14 cellular contexts compared by ENCODE assay signal in the genomic region with DNA sequence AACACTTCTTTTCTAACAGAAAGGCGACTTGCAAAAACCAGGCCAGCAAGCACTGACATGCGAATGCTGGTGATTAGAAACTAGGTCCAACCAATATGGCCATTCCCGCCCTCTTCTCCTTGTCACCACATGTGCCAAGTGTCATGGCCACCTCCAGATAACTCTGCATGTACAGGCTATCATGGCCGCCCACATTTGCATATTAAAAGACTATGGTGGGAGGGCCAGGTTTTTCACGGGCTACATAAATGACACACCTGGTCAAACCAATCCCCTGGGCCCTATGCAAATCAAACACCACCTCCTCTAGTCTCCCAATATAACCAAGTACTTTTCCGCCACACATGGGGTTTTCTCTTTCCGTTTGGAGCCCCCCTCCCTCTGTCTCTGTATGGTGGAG. TPM values are rescaled to one million over a fixed set of nuclear protein-coding genes. Genes with fewer than 3 reads are reported as not detected.
A peak's percentile ranks its signal among the peaks of the same experiment; 100 is the strongest.
DNase-seq lines count a peak whose midpoint lies in the region; ATAC-seq, FAIRE-seq and TF ChIP-seq lines count a peak whose summit lies in the region.
"Had no signal": no experiment of that assay in that cellular context is flagged by ENCODE, and none has a peak within 500 bp of the region (broad histone marks: within the 10 kb centered on the region; RNA-seq: fewer than 3 reads in every experiment).

No MANE protein-coding gene starts in this region.

- TF ChIP-seq CTCF in mammary epithelial cell (conservative IDR thresholded peaks at IDR 0.05 in 1 of 2, IDR thresholded peaks at IDR 0.05 in 1 of 2; ENCODE audit: extremely low read depth in 1 of 2, insufficient read depth in 1 of 2, low read depth in 1 of 2, low read length in 2 of 2): no peak

- H3K27me3 ChIP-seq in HUES6 (ENCODE audit: control insufficient read depth, insufficient read depth, low read length): no peaks in the 10 kb centered on the region
- no peaks in the 10 kb centered on the region for H3K27me3 ChIP-seq in mammary epithelial cell (ENCODE audit: insufficient read depth, low read length)
- H3K27me3 ChIP-seq: BE2C had no signal

- ATAC-seq in GM21723 (IDR thresholded peaks at IDR 0.05; ENCODE audit: unreplicated experiment): no peak

- H3K4me1 ChIP-seq in HUES6 (ENCODE audit: control insufficient read depth, insufficient read depth, low read length): peaks cover 7% of the 10 kb centered on the region; the same call in 1 of the 2 replicates
- H3K4me1 ChIP-seq in mammary epithelial cell (ENCODE audit: insufficient read depth, low read length): no peaks in the 10 kb centered on the region
- H3K4me1 ChIP-seq: BE2C had no signal

- CTCF ChIA-PET in mammary epithelial cell (lab: Charles Lee; ENCODE audit: low non-redundant PET): interaction anchor here (1.0 kb wide), 1 partner anchor 1769 kb away, joined by 4 read pairs; no protein-coding TSS in a partner anchor

- intact Hi-C loops in mammary epithelial cell (cut with micrococcal nuclease): loop anchor here (10.0 kb wide), 1 partner anchor 761 kb away; no protein-coding TSS in a partner anchor
- intact Hi-C loops in head of caudate nucleus (cut with DNase I): no loop called here

- no peak for TF ChIP-seq POLR2A in GM12891 (IDR thresholded peaks at IDR 0.05; ENCODE audit: low read depth, low read length)

- dilution Hi-C loops in mammary epithelial cell (cut with HindIII; ENCODE audit: low sequenced_read_pairs): no loop called here

- H3K9me3 ChIP-seq in HUES6 (ENCODE audit: control insufficient read depth, insufficient read depth, low read depth, low read length): no peaks in the 10 kb centered on the region; the same call in 1 of the 2 replicates
- no peaks in the 10 kb centered on the region for H3K9me3 ChIP-seq in iPS-18c (ENCODE audit: control insufficient read depth, insufficient read depth, low read length)
- H3K9me3 ChIP-seq in mammary epithelial cell (replicated peaks; ENCODE audit: insufficient read depth, low read length): no peaks in the 10 kb centered on the region
- H3K9me3 ChIP-seq: BE2C, SK-N-SH had no signal

- H3K27ac ChIP-seq in HUES6 (ENCODE audit: low read depth, low read length) (no peak overlapping the region; the same call in 1 of the 2 replicates), mammary epithelial cell (ENCODE audit: insufficient read depth, low read depth, low read length) (no peak overlapping the region)
- H3K27ac ChIP-seq: PC-9 had no signal

- FAIRE-seq in GM12891 (lab: Jason Lieb, UNC): peak; percentile 48

- no TSS peak for BruUV-seq in mammary epithelial cell (replicated peaks; lab: Mats Ljungman, UMichigan)

- WGBS in mammary epithelial cell (ENCODE audit: low coverage, missing lambda C conversion rate): 69% methylated on average over 7 of the region's 7 CpGs

- no peak for DNase-seq in GM12891 (ENCODE audit: insufficient read length, low spot score)
- DNase-seq in SK-MEL-5 (ENCODE audit: low read depth, low spot score): peak; percentile 10
- DNase-seq in mammary epithelial cell: no peak
- DNase-seq in ecto neural progenitor cell (ENCODE audit: low spot score): no peak
- DNase-seq in head of caudate nucleus: no peak
- DNase-seq: BE2C; CD4-positive, alpha-beta memory T cell; PC-9; SK-N-SH; T-helper 1 cell had no signal

- H3K79me2 ChIP-seq in mammary epithelial cell (ENCODE audit: insufficient read depth, low read length): no peaks in the 10 kb centered on the region

- H3K36me3 ChIP-seq in HUES6 (ENCODE audit: control insufficient read depth, insufficient read depth, low read length) (no peaks in the 10 kb centered on the region), mammary epithelial cell (ENCODE audit: insufficient read depth, low read length) (no peaks in the 10 kb centered on the region)
- H3K36me3 ChIP-seq: BE2C had no signal

- no peak overlapping the region for H3K4me2 ChIP-seq in mammary epithelial cell (ENCODE audit: insufficient read depth, low read depth, low read length)
- H3K4me2 ChIP-seq: PC-9, SK-N-SH had no signal

- no peak overlapping the region for H2AFZ ChIP-seq in mammary epithelial cell (ENCODE audit: low read depth, low read length)
- H2AFZ ChIP-seq: PC-9 had no signal

- H4K20me1 ChIP-seq in mammary epithelial cell (ENCODE audit: insufficient read depth, low read length): no peaks in the 10 kb centered on the region

- H3K4me3 ChIP-seq in HUES6 (ENCODE audit: low read depth, low read length): peak overlapping the region; percentile 48; the same call in 1 of the 2 replicates
- H3K4me3 ChIP-seq in iPS-18c (ENCODE audit: insufficient read depth, low read depth, low read length): 0 out of 2 replicates have a peak overlapping the region, but pooled peaks have one; percentile 9
- no peak overlapping the region for H3K4me3 ChIP-seq in mammary epithelial cell (replicated peaks in 1 of 3; ENCODE audit: insufficient read depth in 1 of 3, low read depth in 2 of 3, low read length in 3 of 3)
- H3K4me3 ChIP-seq: PC-9 had no signal

- H3K9ac ChIP-seq in HUES6 (ENCODE audit: low read length) (peak overlapping the region; percentile 43), mammary epithelial cell (ENCODE audit: insufficient read depth, low read length) (no peak overlapping the region)
- H3K9ac ChIP-seq: SK-N-SH had no signal

- in situ Hi-C loops in SK-MEL-5 (cut with HindIII; ENCODE audit: low pct_unique_long_range_greater_than_20kb, low sequenced_read_pairs) (no loop called here), mammary epithelial cell (cut with MboI; ENCODE audit: low sequenced_read_pairs in 2 of 2) (loop anchor here in 1 of 2 donors (25.0 kb wide), 1 partner anchor 769 kb away; no protein-coding TSS in a partner anchor)

TF ChIP-seq in GM12891, 5 proteins besides CTCF, POLR2A, EP300 and RAD21:
- TF ChIP-seq SPI1 (IDR thresholded peaks at IDR 0.05; ENCODE audit: low read depth, low read length): no peak
- no peak for TF ChIP-seq POU2F2 (IDR thresholded peaks at IDR 0.05; ENCODE audit: low read depth, low read length)
- TF ChIP-seq POLR2AphosphoS5 (IDR thresholded peaks at IDR 0.05; ENCODE audit: low read depth, low read length): no peak
- no peak for TF ChIP-seq TAF1 (IDR thresholded peaks at IDR 0.05; ENCODE audit: low read depth, low read length)
- no peak for TF ChIP-seq PAX5 (IDR thresholded peaks at IDR 0.05; ENCODE audit: insufficient read depth, low read length, severe bottlenecking)

RNA-seq across cellular contexts. Expression of a gene that starts 40.1 kb away (rescaled TPM):
- polyA plus RNA-seq in GM12891 (2012; ENCODE audit: low read depth, missing spikeins): not detected
- 9.3 and 9.6 TPM in 2 replicates for total RNA-seq in SK-MEL-5 (2014; rRNA removed; shearing (Covaris generic))
- 7.3 and 9.8 TPM in 2 replicates for polyA plus RNA-seq in SK-MEL-5 (2015; cell fraction: cytosol; rRNA removed)
- polyA plus RNA-seq in SK-MEL-5 (2015; cell fraction: nucleus; rRNA removed): 0.81 and 3.1 TPM in 2 replicates
- 10 to 100 TPM; 13.6 to 14.3 TPM for total RNA-seq in mammary epithelial cell
- 13.6 TPM for polyA plus RNA-seq in mammary epithelial cell
- 12.6 TPM for polyA minus RNA-seq in mammary epithelial cell
- total RNA-seq: HT-29, PC-9 had no signal

Comparison
In these comparisons a context has a peak if more than half of its experiments do, and no peak if none do; other contexts are left out.
1. H3K4me3 ChIP-seq: peak in HUES6 (single experiment) and iPS-18c (single experiment); none in mammary epithelial cell (0 of 3).